9 cellular contexts compared by ENCODE assay signal in the genomic region with DNA sequence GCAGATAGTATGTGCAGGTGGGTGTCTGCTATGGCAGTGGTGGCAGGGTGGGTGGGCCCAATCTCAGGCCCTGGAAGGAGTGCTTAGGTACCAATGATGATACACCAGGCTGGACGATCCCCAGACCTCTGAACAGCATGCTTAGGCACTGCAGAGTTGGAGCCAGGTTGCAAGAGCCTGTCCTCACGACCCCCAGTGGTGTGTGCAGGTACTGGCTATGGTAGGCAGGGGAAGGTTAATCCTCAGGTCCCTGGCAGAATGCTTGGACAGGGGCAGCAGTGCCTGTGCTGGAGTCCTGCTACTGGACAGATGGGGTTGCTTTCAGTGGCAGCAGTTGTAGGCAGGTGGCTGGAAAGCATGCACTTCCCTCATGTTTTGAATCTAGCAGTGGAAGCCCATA.
DNase-seq lines count a peak whose midpoint lies in the region; ATAC-seq, FAIRE-seq and TF ChIP-seq lines count a peak whose summit lies in the region.
"Had no signal": no experiment of that assay in that cellular context is flagged by ENCODE, and none has a peak within 500 bp of the region (broad histone marks: within the 10 kb centered on the region; RNA-seq: fewer than 3 reads in every experiment).

No MANE protein-coding gene starts in this region.

- intact Hi-C loops in HepG2 (cut with micrococcal nuclease; ENCODE audit: unreplicated experiment) = loop anchor here (5.0 kb wide), 1 partner anchor 534 kb away; no protein-coding TSS in a partner anchor

- H3K4me1 Mint-ChIP-seq in GM23338 = no peaks in the 10 kb centered on the region

- H3K36me3 Mint-ChIP-seq in GM23338 (ENCODE audit: low read depth) = no peaks in the 10 kb centered on the region
- H3K36me3 Mint-ChIP-seq: activated naive CD4-positive, alpha-beta T cell treated with anti-CD3 and anti-CD28 coated beads, Interleukin-2, amount 50 U/mL, for 24 hours had no signal

- H3K4me2 ChIP-seq in GM23338 (no peak overlapping the region), HepG2 (ENCODE audit: low read depth, low read length) (no peak overlapping the region)

- no peaks in the 10 kb centered on the region for H3K4me1 ChIP-seq in GM23338 (ENCODE audit: insufficient read depth)
- H3K4me1 ChIP-seq in RWPE2 (ENCODE audit: insufficient read depth, poor library complexity, severe bottlenecking) = no peaks in the 10 kb centered on the region
- no peaks in the 10 kb centered on the region for H3K4me1 ChIP-seq in HepG2 (ENCODE audit: insufficient read depth, low read length)

- H3K27ac ChIP-seq in GM23338 (ENCODE audit: low read depth) = no peak overlapping the region
- H3K27ac ChIP-seq in RWPE2 (ENCODE audit: poor library complexity, severe bottlenecking) = no peak overlapping the region
- no peak overlapping the region for H3K27ac ChIP-seq in HepG2 (ENCODE audit: extremely low read length, insufficient read depth, low read length)

- FAIRE-seq in HepG2 (lab: Jason Lieb, UNC) = no peak

- no peaks in the 10 kb centered on the region for H3K27me3 ChIP-seq in GM23338 (ENCODE audit: insufficient read depth)
- no peaks in the 10 kb centered on the region for H3K27me3 ChIP-seq in RWPE2 (ENCODE audit: insufficient read depth, poor library complexity, severe bottlenecking)
- H3K27me3 ChIP-seq in HepG2 (ENCODE audit: control insufficient read depth in 1 of 2, insufficient read depth in 2 of 2, low read length in 2 of 2) = no peaks in the 10 kb centered on the region

- 0% methylated on average over 1 of the region's 2 CpGs for whole genome bisulfite sequencing in HepG2 (ENCODE audit: low lambda C conversion rate)

- POLR2A ChIA-PET in HepG2 (lab: Yijun Ruan, JAX) = no interaction called here

- in situ Hi-C loops in HepG2 (cut with HindIII; ENCODE audit: extremely low pct_ligation_motif_present, low pct_unique_long_range_greater_than_20kb) = no loop called here

- H3K4me3 Mint-ChIP-seq in GM23338 = no peak overlapping the region
- H3K4me3 Mint-ChIP-seq: activated naive CD4-positive, alpha-beta T cell treated with anti-CD3 and anti-CD28 coated beads, Interleukin-2, amount 50 U/mL, for 24 hours had no signal

- H2AFZ ChIP-seq in GM23338 (0 out of 2 replicates have a peak overlapping the region, but pooled peaks have one; percentile 24), HepG2 (ENCODE audit: low read length) (no peak overlapping the region)

- H3F3A ChIP-seq in GM23338 (replicated peaks; ENCODE audit: low read depth) = no peaks in the 10 kb centered on the region

- H4K20me1 ChIP-seq in GM23338 (replicated peaks; ENCODE audit: insufficient read depth) (no peaks in the 10 kb centered on the region), HepG2 (ENCODE audit: insufficient read depth, low read length) (no peaks in the 10 kb centered on the region)

- peak; percentile 51; the same call in 1 of the 2 replicates for TF ChIP-seq CTCF in GM12875 (IDR thresholded peaks at IDR 0.05; ENCODE audit: borderline replicate concordance, insufficient read depth, low read depth, low read length)
- TF ChIP-seq CTCF in GM23338 (conservative IDR thresholded peaks at IDR 0.05; ENCODE audit: low read depth in 2 of 2) = peak; percentile 45 to 80
- TF ChIP-seq CTCF in RWPE2 (IDR thresholded peaks at IDR 0.05; ENCODE audit: poor library complexity, severe bottlenecking) = peak; percentile 5
- peak; percentile 68 for TF ChIP-seq CTCF in HepG2 (CRISPR knock-in tag; IDR thresholded peaks at IDR 0.05)

- TF ChIP-seq POLR2A in HepG2 (IDR thresholded peaks at IDR 0.05; ENCODE audit: insufficient read depth in 1 of 2, low read depth in 2 of 2, low read length in 2 of 2) = no peak

- H3K9ac ChIP-seq in HepG2 (ENCODE audit: insufficient read depth, low read depth, low read length) = no peak overlapping the region

- CTCF ChIA-PET in HepG2 (lab: Yijun Ruan, JAX; ENCODE audit: low intra/inter-chr PET ratio, low total read pairs) = no interaction called here

- H3K4me3 ChIP-seq in GM12875 (ENCODE audit: low read depth, low read length) (no peak overlapping the region), GM23338 (no peak overlapping the region), RWPE2 (ENCODE audit: severe bottlenecking) (no peak overlapping the region), HepG2 (replicated peaks in 1 of 3; ENCODE audit: insufficient read depth in 1 of 3, low read depth in 2 of 3, low read length in 3 of 3) (no peak overlapping the region)

- no peaks in the 10 kb centered on the region for H3K9me2 ChIP-seq in GM23338 (ENCODE audit: insufficient read depth)

- TF ChIP-seq RAD21 in HepG2 (CRISPR knock-in tag; IDR thresholded peaks at IDR 0.05) = no peak

- no peaks in the 10 kb centered on the region for H3K9me3 Mint-ChIP-seq in GM23338
- H3K9me3 Mint-ChIP-seq: activated naive CD4-positive, alpha-beta T cell treated with anti-CD3 and anti-CD28 coated beads, Interleukin-2, amount 50 U/mL, for 24 hours had no signal

- BruUV-seq in HepG2 (replicated peaks; lab: Mats Ljungman, UMichigan) = no TSS peak

- H3K27me3 Mint-ChIP-seq in GM23338 (ENCODE audit: insufficient read depth, low read depth, poor library complexity) = no peaks in the 10 kb centered on the region
- H3K27me3 Mint-ChIP-seq: activated naive CD4-positive, alpha-beta T cell treated with anti-CD3 and anti-CD28 coated beads, Interleukin-2, amount 50 U/mL, for 24 hours had no signal

- DNase-seq in GM23338 (ENCODE audit: low spot score) (peak; percentile 71), RWPE2 (ENCODE audit: low spot score) (no peak), HepG2 (ENCODE audit: low spot score) (peak; percentile 5), T1000 (lab: John Stamatoyannopoulos, UW) (no peak), DMS153 (lab: John Stamatoyannopoulos, UW) (no peak)
- DNase-seq in activated CD4-positive, CD25-positive, alpha-beta regulatory T cell (lab: John Stamatoyannopoulos, UW) = no peak

- ATAC-seq in GM23338 (peak; percentile 100), RWPE2 (ENCODE audit: low read depth) (no peak), HepG2 (peak; percentile 100), HG02884 (IDR thresholded peaks at IDR 0.05; ENCODE audit: unreplicated experiment) (no peak)

- H3K79me2 ChIP-seq in GM23338 (replicated peaks; ENCODE audit: insufficient read depth) = no peaks in the 10 kb centered on the region
- no peaks in the 10 kb centered on the region for H3K79me2 ChIP-seq in HepG2 (ENCODE audit: insufficient read depth, low read length)

- no peaks in the 10 kb centered on the region for H3K36me3 ChIP-seq in GM23338 (ENCODE audit: insufficient read depth)
- no peaks in the 10 kb centered on the region for H3K36me3 ChIP-seq in RWPE2 (ENCODE audit: low read depth)
- H3K36me3 ChIP-seq in HepG2 (replicated peaks in 1 of 2; ENCODE audit: control insufficient read depth in 1 of 2, insufficient read depth in 2 of 2, low read length in 2 of 2) = no peaks in the 10 kb centered on the region

- no peak overlapping the region for H3K27ac Mint-ChIP-seq in GM23338
- H3K27ac Mint-ChIP-seq: activated naive CD4-positive, alpha-beta T cell treated with anti-CD3 and anti-CD28 coated beads, Interleukin-2, amount 50 U/mL, for 24 hours had no signal

- no peaks in the 10 kb centered on the region for H3K9me3 ChIP-seq in RWPE2 (ENCODE audit: severe bottlenecking)
- H3K9me3 ChIP-seq in HepG2 (ENCODE audit: low read length) = no peaks in the 10 kb centered on the region

- TF ChIP-seq EP300 in HepG2 (IDR thresholded peaks at IDR 0.05; ENCODE audit: low read depth in 2 of 2, low read length in 2 of 2) = no peak
- no peak for TF ChIP-seq EP300 in HepG2 (CRISPR knock-in tag; IDR thresholded peaks at IDR 0.05; ENCODE audit: borderline replicate concordance)

TF ChIP-seq in GM23338, 12 proteins besides CTCF, POLR2A, EP300 and RAD21 (continues in another document):
- TF ChIP-seq, protein P1, sequence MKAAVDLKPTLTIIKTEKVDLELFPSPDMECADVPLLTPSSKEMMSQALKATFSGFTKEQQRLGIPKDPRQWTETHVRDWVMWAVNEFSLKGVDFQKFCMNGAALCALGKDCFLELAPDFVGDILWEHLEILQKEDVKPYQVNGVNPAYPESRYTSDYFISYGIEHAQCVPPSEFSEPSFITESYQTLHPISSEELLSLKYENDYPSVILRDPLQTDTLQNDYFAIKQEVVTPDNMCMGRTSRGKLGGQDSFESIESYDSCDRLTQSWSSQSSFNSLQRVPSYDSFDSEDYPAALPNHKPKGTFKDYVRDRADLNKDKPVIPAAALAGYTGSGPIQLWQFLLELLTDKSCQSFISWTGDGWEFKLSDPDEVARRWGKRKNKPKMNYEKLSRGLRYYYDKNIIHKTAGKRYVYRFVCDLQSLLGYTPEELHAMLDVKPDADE (IDR thresholded peaks at IDR 0.05) = no peak
- TF ChIP-seq ZNF114 (CRISPR knock-in tag; IDR thresholded peaks at IDR 0.05) (no peak), NANOG (IDR thresholded peaks at IDR 0.05; ENCODE audit: borderline replicate concordance) (no peak), EZH2phosphoT487 (IDR thresholded peaks at IDR 0.05; ENCODE audit: unreplicated experiment) (no peak), POLR2AphosphoS5 (IDR thresholded peaks at IDR 0.05; ENCODE audit: low read depth) (no peak), JUNB (IDR thresholded peaks at IDR 0.05; ENCODE audit: unreplicated experiment) (no peak), STAT1 (IDR thresholded peaks at IDR 0.05; ENCODE audit: unreplicated experiment) (no peak)

TF ChIP-seq in HepG2, 621 proteins besides CTCF, POLR2A, EP300 and RAD21:
- TF ChIP-seq STAG1 (CRISPR knock-in tag; IDR thresholded peaks at IDR 0.05) (peak; percentile 59), SMC3 (IDR thresholded peaks at IDR 0.05; ENCODE audit: low read length) (peak; percentile 66; the same call in 1 of the 2 replicates), ISX (CRISPR knock-in tag; conservative IDR thresholded peaks at IDR 0.05) (no peak)

Comparison
In these comparisons a context has a peak if more than half of its experiments do, and no peak if none do; other contexts are left out.
1. CTCF ChIP-seq: peak in every context shown above with its lines; median percentile 68 in HepG2; 62 in GM23338; 51 in GM12875; 5 in RWPE2.
2. ATAC-seq: peak in GM23338 (single experiment) and HepG2 (single experiment); none in RWPE2 (single experiment) and HG02884 (single experiment).
3. DNase-seq: peak in GM23338 (single experiment) and HepG2 (single experiment); none in RWPE2 (single experiment), activated CD4-positive, CD25-positive, alpha-beta regulatory T cell (0 of 4), T1000 (single experiment) and DMS153 (single experiment).